23 cellular contexts compared by ENCODE assay signal in the genomic region with DNA sequence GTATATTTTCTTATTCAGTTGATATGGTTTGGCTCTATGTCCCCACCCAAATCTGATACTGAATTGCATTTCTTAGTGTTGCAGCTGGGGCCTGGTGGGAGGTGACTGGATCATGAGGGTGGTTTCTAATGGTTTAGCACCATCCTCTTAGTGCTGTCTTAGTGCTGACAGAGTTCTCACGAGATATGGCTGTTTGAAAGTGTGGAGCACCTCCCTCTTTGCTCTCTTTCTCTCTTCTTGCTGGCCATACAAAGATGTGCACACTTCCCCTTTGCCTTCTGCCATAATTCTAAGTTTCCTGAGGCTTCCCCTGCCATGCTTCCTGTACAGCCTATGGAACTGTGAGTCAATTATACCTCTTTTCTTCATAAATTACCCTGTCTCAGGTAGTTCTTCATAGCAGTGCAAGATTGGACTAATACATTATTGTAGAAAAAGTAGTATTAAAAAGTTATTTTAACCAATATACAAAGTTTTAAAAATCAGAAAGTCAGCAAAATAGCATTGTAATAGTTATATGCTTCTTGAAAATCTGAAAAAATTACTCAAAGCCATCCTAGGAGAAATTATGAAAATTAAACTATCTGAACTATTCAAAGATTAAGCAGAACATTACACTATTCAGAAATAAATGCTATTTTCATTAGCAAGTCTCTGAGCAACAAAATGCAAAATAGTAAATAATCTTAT.
DNase-seq lines count a peak whose midpoint lies in the region; ATAC-seq, FAIRE-seq and TF ChIP-seq lines count a peak whose summit lies in the region.
"Had no signal": no experiment of that assay in that cellular context is flagged by ENCODE, and none has a peak within 500 bp of the region (broad histone marks: within the 10 kb centered on the region; RNA-seq: fewer than 3 reads in every experiment).

No MANE protein-coding gene starts in this region.

- TF ChIP-seq POLR2A in NB4 (IDR thresholded peaks at IDR 0.05; ENCODE audit: extremely low read depth, insufficient read length) (no peak), GM12878 (IDR thresholded peaks at IDR 0.05; ENCODE audit: low read depth, low read length) (no peak), esophagus squamous epithelium (IDR thresholded peaks at IDR 0.05) (no peak)

- TF ChIP-seq EP300 in GM12878 (IDR thresholded peaks at IDR 0.05; ENCODE audit: borderline replicate concordance in 1 of 2, control insufficient read depth in 1 of 2, low read depth in 2 of 2, low read length in 2 of 2): no peak

- H3K9me3 ChIP-seq in GM12878 (replicated peaks; ENCODE audit: control insufficient read depth, insufficient read depth, low read length): peaks cover 10% of the 10 kb centered on the region; the same call in 2 of the 3 replicates
- peaks cover 0 to 8% (median 0%) of the 10 kb centered on the region in 3 donors for H3K9me3 ChIP-seq in esophagus squamous epithelium
- H3K9me3 ChIP-seq: Peyer's patch, thyroid gland had no signal

- POLR2A ChIA-PET in activated CD8-positive, alpha-beta T cell treated with anti-CD3 and anti-CD28 coated beads for 36 hours (lab: Charles Lee): no interaction called here
- POLR2A ChIA-PET in activated CD8-positive, alpha-beta T cell treated with anti-CD3 and anti-CD28 coated beads, Interleukin-2, amount 10 ng/mL, durations not matched to agents 7 days and 5 days (lab: Charles Lee): no interaction called here
- POLR2A ChIA-PET in GM12878 (lab: Charles Lee): no interaction called here

- H3K4me3 ChIP-seq in NB4 (ENCODE audit: low read depth, low read length) (no peak overlapping the region), GM12878 (no peak overlapping the region), esophagus squamous epithelium (no peak overlapping the region)
- H3K4me3 ChIP-seq: MG63, Peyer's patch, thyroid gland had no signal

- no peak for FAIRE-seq in GM12878 (lab: Jason Lieb, UNC)
- FAIRE-seq: A204.1 had no signal

- H3K36me3 ChIP-seq in GM12878 (ENCODE audit: control insufficient read depth in 2 of 2, insufficient read depth in 2 of 2, low read length in 1 of 2): no peaks in the 10 kb centered on the region
- no peaks in the 10 kb centered on the region for H3K36me3 ChIP-seq in esophagus squamous epithelium
- H3K36me3 ChIP-seq: brain microvascular endothelial cell, Peyer's patch, thyroid gland, WERI-Rb-1 had no signal

- peaks cover 29% of the 10 kb centered on the region for H3K4me1 Mint-ChIP-seq in activated CD8-positive, alpha-beta T cell treated with anti-CD3 and anti-CD28 coated beads for 36 hours (ENCODE audit: low read depth)
- peaks cover 24% of the 10 kb centered on the region for H3K4me1 Mint-ChIP-seq in activated CD8-positive, alpha-beta T cell treated with anti-CD3 and anti-CD28 coated beads, Interleukin-2, amount 10 ng/mL, durations not matched to agents 7 days and 5 days (ENCODE audit: low read depth)
- H3K4me1 Mint-ChIP-seq in stimulated activated effector memory CD8-positive, alpha-beta T cell treated with anti-CD3 and anti-CD28 coated beads, Interleukin-12 subunit alpha, Interleukin-12 subunit beta, amount 100 ng/mL, for 72 hours: peaks cover 32% of the 10 kb centered on the region

- no peak for TF ChIP-seq RAD21 in GM12878 (IDR thresholded peaks at IDR 0.05; ENCODE audit: insufficient read depth, low read depth, low read length)

- H3K4me2 ChIP-seq in GM12878 (ENCODE audit: control insufficient read depth, insufficient read depth): no peak overlapping the region

- no peaks in the 10 kb centered on the region for H4K20me1 ChIP-seq in GM12878 (ENCODE audit: control insufficient read depth, insufficient read depth)

- CTCF ChIA-PET in activated CD8-positive, alpha-beta T cell treated with anti-CD3 and anti-CD28 coated beads for 36 hours (lab: Charles Lee): interaction anchor here (0.7 kb wide), 1 partner anchor 22 kb away, joined by 3 read pairs; no protein-coding TSS in a partner anchor
- CTCF ChIA-PET in activated CD8-positive, alpha-beta T cell treated with anti-CD3 and anti-CD28 coated beads, Interleukin-2, amount 10 ng/mL, durations not matched to agents 7 days and 5 days (lab: Charles Lee): no interaction called here
- CTCF ChIA-PET in GM12878 (lab: Yijun Ruan, JAX): interaction anchor here (0.9 to 1.7 kb wide), 2 partner anchors 15 to 22 kb away, joined by 3 to 7 read pairs; no protein-coding TSS in a partner anchor

- peak; percentile 16 for DNase-seq in activated CD8-positive, alpha-beta T cell treated with anti-CD3 and anti-CD28 coated beads for 36 hours
- no peak for DNase-seq in activated CD8-positive, alpha-beta T cell treated with anti-CD3 and anti-CD28 coated beads, Interleukin-2, amount 10 ng/mL, durations not matched to agents 7 days and 5 days
- DNase-seq in NB4 (ENCODE audit: low read depth): peak; percentile 27
- no peak for DNase-seq in GM12878 (ENCODE audit: low read depth, low spot score)
- DNase-seq in stimulated activated effector memory CD8-positive, alpha-beta T cell treated with anti-CD3 and anti-CD28 coated beads, Interleukin-12 subunit alpha, Interleukin-12 subunit beta, amount 100 ng/mL, for 72 hours (ENCODE audit: low spot score in 2 of 2): no peak
- DNase-seq in DMS53 (lab: John Stamatoyannopoulos, UW): no peak
- no peak for DNase-seq in esophagus squamous epithelium (lab: John Stamatoyannopoulos, UW)
- no peak for DNase-seq in NCI-H1092 (lab: John Stamatoyannopoulos, UW)
- DNase-seq: activated effector memory CD4-positive, alpha-beta T cell treated with anti-CD3 and anti-CD28 coated beads, Interleukin-2, amount 50 U/mL, for 16 hours; brain microvascular endothelial cell; H9; kidney glomerular epithelial cell; mammary epithelial cell; MG63; NCI-H187 treated with DMSO at 0.1 percent for 48 hours; NCI-H226; Peyer's patch; stimulated activated CD4-positive, alpha-beta T cell treated with anti-CD3 and anti-CD28 coated beads, Interleukin-2, amount 100 ng/mL, for 48 hours; stimulated activated naive CD4-positive, alpha-beta T cell treated with Interleukin-2 at 50 U/mL for 16 hours; thyroid gland; WERI-Rb-1 had no signal

- H3K79me2 ChIP-seq in GM12878 (ENCODE audit: control insufficient read depth, insufficient read depth, low read length): peaks cover 12% of the 10 kb centered on the region

- no peak overlapping the region for H3K27ac ChIP-seq in GM12878 (ENCODE audit: control insufficient read depth, insufficient read depth)
- no peak overlapping the region for H3K27ac ChIP-seq in esophagus squamous epithelium
- H3K27ac ChIP-seq: brain microvascular endothelial cell, Peyer's patch, thyroid gland, WERI-Rb-1 had no signal

- H3K27me3 ChIP-seq in GM12878 (replicated peaks in 1 of 2; ENCODE audit: control insufficient read depth in 2 of 2, insufficient read depth in 2 of 2, low read length in 1 of 2) (no peaks in the 10 kb centered on the region), esophagus squamous epithelium (no peaks in the 10 kb centered on the region)
- H3K27me3 ChIP-seq: brain microvascular endothelial cell, MG63, Peyer's patch, thyroid gland had no signal

- in situ Hi-C loops in GM12878 (cut with MboI): no loop called here

- H3K27ac Mint-ChIP-seq in activated CD8-positive, alpha-beta T cell treated with anti-CD3 and anti-CD28 coated beads for 36 hours: no peak overlapping the region
- H3K27ac Mint-ChIP-seq in activated CD8-positive, alpha-beta T cell treated with anti-CD3 and anti-CD28 coated beads, Interleukin-2, amount 10 ng/mL, durations not matched to agents 7 days and 5 days: no peak overlapping the region
- H3K27ac Mint-ChIP-seq in stimulated activated effector memory CD8-positive, alpha-beta T cell treated with anti-CD3 and anti-CD28 coated beads, Interleukin-12 subunit alpha, Interleukin-12 subunit beta, amount 100 ng/mL, for 72 hours: no peak overlapping the region
- H3K27ac Mint-ChIP-seq: IgD-negative memory B cell had no signal

- no peak overlapping the region for H3K4me3 Mint-ChIP-seq in activated CD8-positive, alpha-beta T cell treated with anti-CD3 and anti-CD28 coated beads for 36 hours
- H3K4me3 Mint-ChIP-seq in activated CD8-positive, alpha-beta T cell treated with anti-CD3 and anti-CD28 coated beads, Interleukin-2, amount 10 ng/mL, durations not matched to agents 7 days and 5 days: no peak overlapping the region
- no peak overlapping the region for H3K4me3 Mint-ChIP-seq in stimulated activated effector memory CD8-positive, alpha-beta T cell treated with anti-CD3 and anti-CD28 coated beads, Interleukin-12 subunit alpha, Interleukin-12 subunit beta, amount 100 ng/mL, for 72 hours
- H3K4me3 Mint-ChIP-seq: H9 had no signal

- no peak overlapping the region for H2AFZ ChIP-seq in GM12878 (ENCODE audit: control insufficient read depth, low read depth, low read length)

- H3K4me1 ChIP-seq in GM12878 (ENCODE audit: control insufficient read depth, insufficient read depth, low read length) (no peaks in the 10 kb centered on the region), esophagus squamous epithelium (peaks cover 0 to 19% (median 0%) of the 10 kb centered on the region in 3 donors)

- ATAC-seq in activated CD8-positive, alpha-beta T cell treated with anti-CD3 and anti-CD28 coated beads for 36 hours: no peak
- no peak for ATAC-seq in activated CD8-positive, alpha-beta T cell treated with anti-CD3 and anti-CD28 coated beads, Interleukin-2, amount 10 ng/mL, durations not matched to agents 7 days and 5 days
- ATAC-seq in GM12878: peak; percentile 40
- ATAC-seq in stimulated activated effector memory CD8-positive, alpha-beta T cell treated with anti-CD3 and anti-CD28 coated beads, Interleukin-12 subunit alpha, Interleukin-12 subunit beta, amount 100 ng/mL, for 72 hours: peak; percentile 21

- WGBS in GM12878 (ENCODE audit: insufficient coverage, insufficient replicate concordance, low lambda C conversion rate, missing lambda C conversion rate): 100% methylated on average over 1 of the region's 1 CpG
- WGBS in esophagus squamous epithelium, 2 donors: 86 to 100% methylated on average over 1 of the region's 1 CpG

- SMC1A ChIA-PET in GM12878 (lab: Charles Lee; ENCODE audit: uncharacterized antibody, unreplicated experiment): interaction anchor here (0.7 to 1.6 kb wide), 6 partner anchors 9 to 26 kb away, joined by 3 to 4 read pairs (median 3); no protein-coding TSS in a partner anchor

- no peak for TF ChIP-seq CTCF in activated CD8-positive, alpha-beta T cell treated with anti-CD3 and anti-CD28 coated beads for 36 hours (IDR thresholded peaks at IDR 0.05)
- no peak for TF ChIP-seq CTCF in NB4 (IDR thresholded peaks at IDR 0.05; ENCODE audit: low read depth, low read length)
- TF ChIP-seq CTCF in GM12878 (IDR thresholded peaks at IDR 0.05 in 2 of 3, conservative IDR thresholded peaks at IDR 0.05 in 1 of 3; ENCODE audit: control insufficient read depth in 2 of 3, extremely low read depth in 1 of 3, insufficient read depth in 1 of 3, low read depth in 3 of 3, low read length in 3 of 3): no peak
- TF ChIP-seq CTCF in esophagus squamous epithelium (IDR thresholded peaks at IDR 0.05): no peak

- BruUV-seq in GM12878 (replicated peaks; lab: Mats Ljungman, UMichigan): no TSS peak

- peaks cover 12% of the 10 kb centered on the region for H3K9me3 Mint-ChIP-seq in activated CD8-positive, alpha-beta T cell treated with anti-CD3 and anti-CD28 coated beads for 36 hours
- peaks cover 22% of the 10 kb centered on the region for H3K9me3 Mint-ChIP-seq in activated CD8-positive, alpha-beta T cell treated with anti-CD3 and anti-CD28 coated beads, Interleukin-2, amount 10 ng/mL, durations not matched to agents 7 days and 5 days (ENCODE audit: insufficient read depth)
- H3K9me3 Mint-ChIP-seq in stimulated activated effector memory CD8-positive, alpha-beta T cell treated with anti-CD3 and anti-CD28 coated beads, Interleukin-12 subunit alpha, Interleukin-12 subunit beta, amount 100 ng/mL, for 72 hours: peaks cover 9% of the 10 kb centered on the region

- H3K9ac ChIP-seq in GM12878 (ENCODE audit: control insufficient read depth, insufficient read depth, low read length): no peak overlapping the region

- RAD21 ChIA-PET in GM12878 (lab: Charles Lee; ENCODE audit: unreplicated experiment): no interaction called here

- intact Hi-C loops in activated CD8-positive, alpha-beta T cell treated with anti-CD3 and anti-CD28 coated beads for 36 hours (cut with micrococcal nuclease): no loop called here
- intact Hi-C loops in GM12878 (cut with micrococcal nuclease; ENCODE audit: unreplicated experiment) (no loop called here), esophagus squamous epithelium (cut with DNase I) (no loop called here)

- peaks cover 26% of the 10 kb centered on the region for H3K36me3 Mint-ChIP-seq in activated CD8-positive, alpha-beta T cell treated with anti-CD3 and anti-CD28 coated beads for 36 hours (ENCODE audit: low read depth)
- peaks cover 44% of the 10 kb centered on the region for H3K36me3 Mint-ChIP-seq in activated CD8-positive, alpha-beta T cell treated with anti-CD3 and anti-CD28 coated beads, Interleukin-2, amount 10 ng/mL, durations not matched to agents 7 days and 5 days (ENCODE audit: low read depth)
- H3K36me3 Mint-ChIP-seq in stimulated activated effector memory CD8-positive, alpha-beta T cell treated with anti-CD3 and anti-CD28 coated beads, Interleukin-12 subunit alpha, Interleukin-12 subunit beta, amount 100 ng/mL, for 72 hours: peaks cover 8% of the 10 kb centered on the region

- H3K27me3 Mint-ChIP-seq in activated CD8-positive, alpha-beta T cell treated with anti-CD3 and anti-CD28 coated beads for 36 hours: no peaks in the 10 kb centered on the region
- H3K27me3 Mint-ChIP-seq in activated CD8-positive, alpha-beta T cell treated with anti-CD3 and anti-CD28 coated beads, Interleukin-2, amount 10 ng/mL, durations not matched to agents 7 days and 5 days (ENCODE audit: low read depth): no peaks in the 10 kb centered on the region
- H3K27me3 Mint-ChIP-seq: IgD-negative memory B cell had no signal

Comparison
In these comparisons a context has a peak if more than half of its experiments do, and no peak if none do; other contexts are left out.
1. DNase-seq: peak in activated CD8-positive, alpha-beta T cell treated with anti-CD3 and anti-CD28 coated beads for 36 hours (single experiment) and NB4 (single experiment); none in activated CD8-positive, alpha-beta T cell treated with anti-CD3 and anti-CD28 coated beads, Interleukin-2, amount 10 ng/mL, durations not matched to agents 7 days and 5 days (single experiment), GM12878 (single experiment), stimulated activated effector memory CD8-positive, alpha-beta T cell treated with anti-CD3 and anti-CD28 coated beads, Interleukin-12 subunit alpha, Interleukin-12 subunit beta, amount 100 ng/mL, for 72 hours (0 of 2), DMS53 (single experiment), esophagus squamous epithelium (single experiment) and NCI-H1092 (single experiment).
2. ATAC-seq: peak in GM12878 (single experiment) and stimulated activated effector memory CD8-positive, alpha-beta T cell treated with anti-CD3 and anti-CD28 coated beads, Interleukin-12 subunit alpha, Interleukin-12 subunit beta, amount 100 ng/mL, for 72 hours (single experiment); none in activated CD8-positive, alpha-beta T cell treated with anti-CD3 and anti-CD28 coated beads for 36 hours (single experiment) and activated CD8-positive, alpha-beta T cell treated with anti-CD3 and anti-CD28 coated beads, Interleukin-2, amount 10 ng/mL, durations not matched to agents 7 days and 5 days (single experiment).